9 cellular contexts compared by ENCODE assay signal in genomic region chr9:109968332-109968657, GRCh38.
DNase-seq lines count a peak whose midpoint lies in the region; ATAC-seq, FAIRE-seq and TF ChIP-seq lines count a peak whose summit lies in the region.
"Had no signal": no experiment of that assay in that cellular context is flagged by ENCODE, and none has a peak within 500 bp of the region (broad histone marks: within the 10 kb centered on the region; RNA-seq: fewer than 3 reads in every experiment).

No MANE protein-coding gene starts in this region.

- H3K9me3 Mint-ChIP-seq in CD4-positive, CD25-positive, alpha-beta regulatory T cell: peaks cover 0 to 2% (median 0%) of the 10 kb centered on the region in 7 donors
- no peaks in the 10 kb centered on the region for H3K9me3 Mint-ChIP-seq in H9

- no peaks in the 10 kb centered on the region for H3K36me3 ChIP-seq in CD4-positive, CD25-positive, alpha-beta regulatory T cell (ENCODE audit: control insufficient read depth, insufficient read depth, low read length)
- no peaks in the 10 kb centered on the region for H3K36me3 ChIP-seq in kidney (ENCODE audit: control insufficient read depth in 1 of 2, insufficient read depth in 2 of 2, low read length in 2 of 2)
- H3K36me3 ChIP-seq in body of pancreas (replicated peaks in 1 of 2; ENCODE audit: insufficient read depth in 1 of 2, low read depth in 2 of 2): no peaks in the 10 kb centered on the region

- H3K79me2 ChIP-seq in H9 (ENCODE audit: insufficient read depth, low read length): no peaks in the 10 kb centered on the region

- H3K23ac ChIP-seq in H9 (ENCODE audit: insufficient read length, low read depth, low read length): no peak overlapping the region

- peak overlapping the region; percentile 49 for H3K4me3 ChIP-seq in CD4-positive, CD25-positive, alpha-beta regulatory T cell (ENCODE audit: low read depth, low read length)
- no peak overlapping the region for H3K4me3 ChIP-seq in kidney (ENCODE audit: low read length in 2 of 2)
- H3K4me3 ChIP-seq in body of pancreas: no peak overlapping the region

- no peak overlapping the region for H3K18ac ChIP-seq in H9 (ENCODE audit: insufficient read length, low read depth, low read length)

- H2BK120ac ChIP-seq in H9 (ENCODE audit: low read depth, low read length, poor library complexity, severe bottlenecking): no peak overlapping the region

- H4K20me1 ChIP-seq in H9 (ENCODE audit: control insufficient read depth, insufficient read depth, insufficient read length): no peaks in the 10 kb centered on the region

- no peak overlapping the region for H3K14ac ChIP-seq in H9 (ENCODE audit: insufficient read depth, low read length)

- no peak overlapping the region for H3K4me2 ChIP-seq in H9 (ENCODE audit: insufficient read depth, insufficient read length, low read length)

- H3T11ph ChIP-seq in H9 (ENCODE audit: low read length): no peak overlapping the region

- H3K4ac ChIP-seq in H9 (ENCODE audit: low read depth, low read length): no peak overlapping the region

- peak overlapping the region; percentile 45 to 77 (median 66) for H3K4me3 Mint-ChIP-seq in CD4-positive, CD25-positive, alpha-beta regulatory T cell
- no peak overlapping the region for H3K4me3 Mint-ChIP-seq in H9

- H4K8ac ChIP-seq in H9 (replicated peaks; ENCODE audit: insufficient read length, low read depth, low read length): no peak overlapping the region

- peaks cover 37 to 86% (median 62%) of the 10 kb centered on the region in 4 donors for H3K4me1 Mint-ChIP-seq in CD4-positive, CD25-positive, alpha-beta regulatory T cell
- H3K4me1 Mint-ChIP-seq in H9: peaks cover 2 to 6% of the 10 kb centered on the region in 2 experiments; a peak in 3 of 4 replicates

- H3K79me1 ChIP-seq in H9 (ENCODE audit: insufficient read depth, low read depth, low read length, poor library complexity, severe bottlenecking): no peaks in the 10 kb centered on the region

- ATAC-seq in CD4-positive, CD25-positive, alpha-beta regulatory T cell (ENCODE audit: low read depth in 2 of 2): peak; percentile 76 to 77
- ATAC-seq in GM21381 (IDR thresholded peaks at IDR 0.05; ENCODE audit: unreplicated experiment) (peak; percentile 25), body of pancreas (no peak)

- no peaks in the 10 kb centered on the region for H3K27me3 ChIP-seq in CD4-positive, CD25-positive, alpha-beta regulatory T cell (ENCODE audit: control insufficient read depth, insufficient read depth, low read length)
- no peaks in the 10 kb centered on the region for H3K27me3 ChIP-seq in H9 (ENCODE audit: insufficient read depth, low read length)
- no peaks in the 10 kb centered on the region for H3K27me3 ChIP-seq in body of pancreas

- no peak overlapping the region for H2BK12ac ChIP-seq in H9 (ENCODE audit: insufficient read length, low read depth, low read length)

- H2BK20ac ChIP-seq in H9 (ENCODE audit: low read depth, low read length, poor library complexity, severe bottlenecking): no peak overlapping the region

- no peak for TF ChIP-seq POLR2A in body of pancreas (IDR thresholded peaks at IDR 0.05)

- intact Hi-C loops in kidney (cut with DNase I): no loop called here
- intact Hi-C loops in body of pancreas (cut with DNase I): no loop called here

- H3K27ac Mint-ChIP-seq in CD4-positive, CD25-positive, alpha-beta regulatory T cell: peak overlapping the region; percentile 93 to 97 (median 96)
- no peak overlapping the region for H3K27ac Mint-ChIP-seq in H9

- peak overlapping the region; percentile 75 for H3K27ac ChIP-seq in CD4-positive, CD25-positive, alpha-beta regulatory T cell (ENCODE audit: insufficient read depth, low read length, poor library complexity, severe bottlenecking)
- peak overlapping the region; percentile 75 to 86 for H3K27ac ChIP-seq in kidney (ENCODE audit: low read depth in 2 of 2, low read length in 2 of 2)
- H3K27ac ChIP-seq in H9 (ENCODE audit: insufficient read length, low read depth, low read length): no peak overlapping the region
- H3K27ac ChIP-seq in body of pancreas: no peak overlapping the region

- no peak overlapping the region for H3K56ac ChIP-seq in H9 (ENCODE audit: insufficient read length, low read depth, low read length)

- DNase-seq in CD4-positive, CD25-positive, alpha-beta regulatory T cell: peak in 2 of 3 donors; percentile 48 to 86
- DNase-seq in MV-4-11 (lab: John Stamatoyannopoulos, UW) (peak; percentile 29), kidney (no peak), H9 (no peak), body of pancreas (no peak), NCI-H146 (lab: John Stamatoyannopoulos, UW) (no peak), DMS114 treated with DMSO at 0.1 percent for 48 hours (lab: John Stamatoyannopoulos, UW; ENCODE audit: unreplicated experiment) (no peak)
- DNase-seq: NCI-H2171 treated with DMSO at 0.1 percent for 48 hours had no signal

- H2AK5ac ChIP-seq in H9 (ENCODE audit: insufficient read length, low read length): no peak overlapping the region

- H3K9ac ChIP-seq in kidney (ENCODE audit: low read length in 2 of 2): no peak overlapping the region
- H3K9ac ChIP-seq in H9 (ENCODE audit: extremely low read depth, insufficient read length, low read length): no peak overlapping the region

- H3K9me3 ChIP-seq in CD4-positive, CD25-positive, alpha-beta regulatory T cell (ENCODE audit: control insufficient read depth in 2 of 2, low read length in 2 of 2): no peaks in the 10 kb centered on the region
- H3K9me3 ChIP-seq in kidney (ENCODE audit: control insufficient read depth in 1 of 2, low read length in 2 of 2) (no peaks in the 10 kb centered on the region), H9 (ENCODE audit: control insufficient read depth, low read depth, low read length) (no peaks in the 10 kb centered on the region), body of pancreas (no peaks in the 10 kb centered on the region)

- no peak for FAIRE-seq in kidney (lab: Jason Lieb, UNC)

- no peak overlapping the region for H2BK5ac ChIP-seq in H9 (ENCODE audit: insufficient read length, low read length)

- peaks cover 57% of the 10 kb centered on the region for H3K4me1 ChIP-seq in CD4-positive, CD25-positive, alpha-beta regulatory T cell (ENCODE audit: control insufficient read depth, insufficient read depth, low read length, poor library complexity, severe bottlenecking)
- H3K4me1 ChIP-seq in kidney (ENCODE audit: control insufficient read depth in 1 of 2, insufficient read depth in 1 of 2, low read depth in 1 of 2, low read length in 2 of 2): peaks cover 14 to 19% of the 10 kb centered on the region in 2 donors
- H3K4me1 ChIP-seq in H9 (ENCODE audit: insufficient read depth, low read length): no peaks in the 10 kb centered on the region
- H3K4me1 ChIP-seq in body of pancreas: no peaks in the 10 kb centered on the region

- no peak overlapping the region for H4K5ac ChIP-seq in H9 (ENCODE audit: insufficient read length, low read depth, low read length)

- no peaks in the 10 kb centered on the region for H3K36me3 Mint-ChIP-seq in CD4-positive, CD25-positive, alpha-beta regulatory T cell
- no peaks in the 10 kb centered on the region for H3K36me3 Mint-ChIP-seq in H9 (ENCODE audit: insufficient read depth in 1 of 3, low read depth in 3 of 3)

- no peaks in the 10 kb centered on the region for H3K23me2 ChIP-seq in H9 (ENCODE audit: insufficient read length, low read depth, low read length, poor library complexity, severe bottlenecking)

- no peak overlapping the region for H2BK15ac ChIP-seq in H9 (ENCODE audit: low read depth, low read length)

- WGBS in H9 (ENCODE audit: extremely low coverage, insufficient read length, low lambda C conversion rate): no CpG with 5 or more reads among the region's 3 CpGs
- 56 to 69% methylated on average over 3 of the region's 3 CpGs for WGBS in body of pancreas, 2 donors

- H4K91ac ChIP-seq in H9 (ENCODE audit: insufficient read length, low read depth, low read length): no peak overlapping the region

- TF ChIP-seq CTCF in kidney (IDR thresholded peaks at IDR 0.05; ENCODE audit: borderline replicate concordance, extremely low read depth, insufficient read depth) (no peak), H9 (conservative IDR thresholded peaks at IDR 0.05) (no peak), body of pancreas (IDR thresholded peaks at IDR 0.05) (no peak)

- no peak overlapping the region for H2AFZ ChIP-seq in H9 (ENCODE audit: low read length)

- H3K27me3 Mint-ChIP-seq in CD4-positive, CD25-positive, alpha-beta regulatory T cell: peaks cover 8% of the 10 kb centered on the region
- no peaks in the 10 kb centered on the region; the same call in 1 of the 2 replicates for H3K27me3 Mint-ChIP-seq in H9 (ENCODE audit: low read depth)

Comparison
In these comparisons a context has a peak if more than half of its experiments do, and no peak if none do; other contexts are left out.
1. DNase-seq: peak in CD4-positive, CD25-positive, alpha-beta regulatory T cell (2 of 3) and MV-4-11 (single experiment); none in kidney (single experiment), H9 (single experiment), body of pancreas (0 of 4), NCI-H146 (single experiment) and DMS114 treated with DMSO at 0.1 percent for 48 hours (single experiment).
2. H3K27ac ChIP-seq: peak in CD4-positive, CD25-positive, alpha-beta regulatory T cell (single experiment) and kidney (2 of 2); none in H9 (single experiment) and body of pancreas (0 of 4).
3. H3K27ac Mint-ChIP-seq: peak in CD4-positive, CD25-positive, alpha-beta regulatory T cell (3 of 3); none in H9 (0 of 3).
4. H3K4me3 Mint-ChIP-seq: peak in CD4-positive, CD25-positive, alpha-beta regulatory T cell (4 of 4); none in H9 (0 of 2).